Comparison of ENCODE assay signal across 1 cellular context in genomic region chr17:59296190-59296589, GRCh38.
A peak's percentile ranks its signal among the peaks of the same experiment; 100 is the strongest.
TF ChIP-seq lines count a peak whose summit lies in the region.

No MANE protein-coding gene starts in this region.

TF ChIP-seq in HepG2, 621 proteins besides CTCF, POLR2A, EP300 and RAD21 (continued from another document):
- TF ChIP-seq LCORL (IDR thresholded peaks at IDR 0.05) (no peak), LCORL (CRISPR knock-in tag; IDR thresholded peaks at IDR 0.05) (0 out of 2 replicates have a peak, but pooled peaks have one; percentile 21), E2F1 (CRISPR knock-in tag; IDR thresholded peaks at IDR 0.05) (0 out of 2 replicates have a peak, but pooled peaks have one; percentile 27), KLF16 (CRISPR knock-in tag; IDR thresholded peaks at IDR 0.05) (0 out of 4 replicates have a peak, but pooled peaks of 1 of the 2 experiments have one; percentile 2), YEATS4 (CRISPR knock-in tag; IDR thresholded peaks at IDR 0.05; ENCODE audit: borderline replicate concordance) (peak; percentile 37; the same call in 1 of the 2 replicates), MATR3 (CRISPR knock-in tag; IDR thresholded peaks at IDR 0.05) (no peak), CREM (IDR thresholded peaks at IDR 0.05) (no peak), CREM (CRISPR knock-in tag; IDR thresholded peaks at IDR 0.05) (no peak), ZNF816 (CRISPR knock-in tag; IDR thresholded peaks at IDR 0.05; ENCODE audit: borderline replicate concordance) (no peak), PATZ1 (CRISPR knock-in tag; IDR thresholded peaks at IDR 0.05) (no peak), SIX1 (CRISPR knock-in tag; IDR thresholded peaks at IDR 0.05; ENCODE audit: borderline replicate concordance) (peak; percentile 8; the same call in 1 of the 2 replicates), POLR2AphosphoS5 (IDR thresholded peaks at IDR 0.05; ENCODE audit: low read depth, low read length) (no peak), ZNF232 (CRISPR knock-in tag; IDR thresholded peaks at IDR 0.05; ENCODE audit: borderline replicate concordance) (no peak), SNAI1 (CRISPR knock-in tag; IDR thresholded peaks at IDR 0.05; ENCODE audit: borderline replicate concordance) (no peak), HNF1B (CRISPR knock-in tag; IDR thresholded peaks at IDR 0.05) (no peak), MEIS1 (CRISPR knock-in tag; IDR thresholded peaks at IDR 0.05; ENCODE audit: borderline replicate concordance) (0 out of 2 replicates have a peak, but pooled peaks have one; percentile 29)
